In the genomic region with DNA sequence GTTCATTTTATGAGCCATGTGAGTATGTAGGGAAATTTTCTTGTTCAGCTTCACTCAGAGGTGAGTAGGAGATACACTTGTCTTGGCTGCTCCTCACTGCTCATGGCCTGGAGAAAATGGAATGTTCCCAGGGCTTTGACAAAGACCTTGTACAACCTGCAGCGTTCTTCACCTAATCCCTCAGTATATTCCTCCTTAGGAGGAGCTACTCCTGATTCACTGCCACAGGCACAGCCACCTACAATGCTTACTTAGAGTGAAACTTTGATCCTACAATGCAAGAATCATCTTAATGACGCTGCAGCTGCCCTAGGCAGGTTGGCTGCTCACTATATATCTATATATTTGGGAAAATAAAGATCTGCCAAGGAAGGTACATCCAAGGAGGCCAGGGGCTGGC, we compare ENCODE assay signal across 25 cellular contexts.
A peak's percentile ranks its signal among the peaks of the same experiment; 100 is the strongest.
DNase-seq lines count a peak whose midpoint lies in the region; ATAC-seq, FAIRE-seq and TF ChIP-seq lines count a peak whose summit lies in the region.
"Had no signal": no experiment of that assay in that cellular context is flagged by ENCODE, and none has a peak within 500 bp of the region (broad histone marks: within the 10 kb centered on the region; RNA-seq: fewer than 3 reads in every experiment).

No MANE protein-coding gene starts in this region.

- peak overlapping the region; percentile 75 for H2AFZ ChIP-seq in keratinocyte (ENCODE audit: control insufficient read depth, low read length)

- ATAC-seq in RWPE2 (ENCODE audit: low read depth) = no peak
- ATAC-seq in HG02642 (IDR thresholded peaks at IDR 0.05; ENCODE audit: poor library complexity, unreplicated experiment) = no peak
- ATAC-seq: GM12878 had no signal

- DNase-seq in RWPE2 (ENCODE audit: low spot score) (no peak), epithelial cell of prostate (ENCODE audit: low read depth, low spot score) (no peak), keratinocyte (ENCODE audit: low read depth, low spot score) (no peak), suprapubic skin (ENCODE audit: low spot score in 2 of 2) (no peak), NCI-H1048 (lab: John Stamatoyannopoulos, UW) (no peak), T-helper 1 cell (no peak), NCI-H146 treated with DMSO at 0.1 percent for 48 hours (lab: John Stamatoyannopoulos, UW; ENCODE audit: unreplicated experiment) (no peak)
- DNase-seq: C1 segment of cervical spinal cord; CD4-positive, alpha-beta memory T cell; COR-L47; DMS53; GOT3; NCI-H1092 treated with DMSO at 0.1 percent for 48 hours; NCI-H1436; NCI-H1930; NCI-H2107; NCI-H446; NCI-H524 treated with DMSO at 0.1 percent for 48 hours; NCI-H82; NK-92 treated with Interleukin-12 subunit alpha and Interleukin-12 subunit beta, amount 100 ng/mL, for 24 hours; RPMI8226; SHP77 treated with DMSO at 0.1 percent for 48 hours had no signal

- peak overlapping the region; percentile 99 for H3K27ac ChIP-seq in RWPE2 (ENCODE audit: poor library complexity, severe bottlenecking)
- H3K27ac ChIP-seq in epithelial cell of prostate = peak overlapping the region; percentile 100
- peak overlapping the region; percentile 95 for H3K27ac ChIP-seq in keratinocyte (ENCODE audit: control insufficient read depth, insufficient read depth, low read length)
- H3K27ac ChIP-seq in suprapubic skin = peak overlapping the region; percentile 9
- H3K27ac ChIP-seq: SK-N-MC had no signal

- H3K36me3 ChIP-seq in RWPE2 (ENCODE audit: low read depth) (no peaks in the 10 kb centered on the region), keratinocyte (ENCODE audit: control insufficient read depth in 2 of 2, extremely low read depth in 1 of 2, insufficient read depth in 2 of 2, low read length in 2 of 2) (no peaks in the 10 kb centered on the region), suprapubic skin (no peaks in the 10 kb centered on the region)

- H3K4me2 ChIP-seq in keratinocyte (ENCODE audit: control insufficient read depth, extremely low read depth, insufficient read depth, low read depth, low read length) = no peak overlapping the region

- TF ChIP-seq POLR2A in suprapubic skin (IDR thresholded peaks at IDR 0.05) = no peak

- H4K20me1 ChIP-seq in keratinocyte (ENCODE audit: control insufficient read depth, extremely low read depth, insufficient read depth, low read length) = no peaks in the 10 kb centered on the region

- H3K4me1 ChIP-seq in RWPE2 (ENCODE audit: insufficient read depth, poor library complexity, severe bottlenecking) (peaks cover 41% of the 10 kb centered on the region), keratinocyte (ENCODE audit: control insufficient read depth, extremely low read depth, insufficient read depth, low read length) (peaks cover 37% of the 10 kb centered on the region), suprapubic skin (peaks cover 16% of the 10 kb centered on the region)

- no peaks in the 10 kb centered on the region for H3K27me3 ChIP-seq in RWPE2 (ENCODE audit: insufficient read depth, poor library complexity, severe bottlenecking)
- H3K27me3 ChIP-seq in keratinocyte (ENCODE audit: control insufficient read depth, extremely low read depth, insufficient read depth, low read length) = no peaks in the 10 kb centered on the region
- H3K27me3 ChIP-seq in suprapubic skin = no peaks in the 10 kb centered on the region

- H3K9me1 ChIP-seq in keratinocyte (ENCODE audit: control insufficient read depth, extremely low read depth, insufficient read depth, low read length) = no peaks in the 10 kb centered on the region

- H3K9me3 ChIP-seq in RWPE2 (ENCODE audit: severe bottlenecking) (no peaks in the 10 kb centered on the region), keratinocyte (ENCODE audit: control insufficient read depth, low read depth, low read length) (no peaks in the 10 kb centered on the region), suprapubic skin (no peaks in the 10 kb centered on the region)

- TF ChIP-seq EP300 in suprapubic skin (IDR thresholded peaks at IDR 0.05) = no peak

- 54% methylated on average over 2 of the region's 2 CpGs for WGBS in suprapubic skin

- dilution Hi-C loops in keratinocyte (cut with MboI; ENCODE audit: extremely low pct_ligation_motif_present, low sequenced_read_pairs) = no loop called here

- no peaks in the 10 kb centered on the region for H3K79me2 ChIP-seq in keratinocyte (ENCODE audit: control insufficient read depth, insufficient read depth, low read length)

- TF ChIP-seq CTCF in RWPE2 (IDR thresholded peaks at IDR 0.05; ENCODE audit: poor library complexity, severe bottlenecking) = no peak
- TF ChIP-seq CTCF in keratinocyte (optimal IDR thresholded peaks at IDR 0.05 in 1 of 3, IDR thresholded peaks at IDR 0.05 in 1 of 3, conservative IDR thresholded peaks at IDR 0.05 in 1 of 3; ENCODE audit: extremely low read depth in 1 of 3, insufficient read depth in 2 of 3, low read length in 3 of 3) = no peak
- no peak for TF ChIP-seq CTCF in suprapubic skin (IDR thresholded peaks at IDR 0.05)

- H3K4me3 ChIP-seq in RWPE2 (ENCODE audit: severe bottlenecking) (no peak overlapping the region), keratinocyte (ENCODE audit: control insufficient read depth in 2 of 3, extremely low read depth in 1 of 3, insufficient read depth in 2 of 3, low read depth in 1 of 3, low read length in 3 of 3) (no peak overlapping the region), suprapubic skin (no peak overlapping the region)
- H3K4me3 ChIP-seq: GM12878, SK-N-MC had no signal

- H3K9ac ChIP-seq in keratinocyte (ENCODE audit: control insufficient read depth, extremely low read depth, insufficient read depth, low read length) = no peak overlapping the region

- FAIRE-seq in keratinocyte (lab: Jason Lieb, UNC) = peak; percentile 74
- FAIRE-seq: GM12878 had no signal

Comparison
In these comparisons a context has a peak if more than half of its experiments do, and no peak if none do; other contexts are left out.
1. H3K27ac ChIP-seq: peak in every context shown above with its lines; median percentile 100 in epithelial cell of prostate; 99 in RWPE2; 95 in keratinocyte; 9 in suprapubic skin.